In the genomic region with DNA sequence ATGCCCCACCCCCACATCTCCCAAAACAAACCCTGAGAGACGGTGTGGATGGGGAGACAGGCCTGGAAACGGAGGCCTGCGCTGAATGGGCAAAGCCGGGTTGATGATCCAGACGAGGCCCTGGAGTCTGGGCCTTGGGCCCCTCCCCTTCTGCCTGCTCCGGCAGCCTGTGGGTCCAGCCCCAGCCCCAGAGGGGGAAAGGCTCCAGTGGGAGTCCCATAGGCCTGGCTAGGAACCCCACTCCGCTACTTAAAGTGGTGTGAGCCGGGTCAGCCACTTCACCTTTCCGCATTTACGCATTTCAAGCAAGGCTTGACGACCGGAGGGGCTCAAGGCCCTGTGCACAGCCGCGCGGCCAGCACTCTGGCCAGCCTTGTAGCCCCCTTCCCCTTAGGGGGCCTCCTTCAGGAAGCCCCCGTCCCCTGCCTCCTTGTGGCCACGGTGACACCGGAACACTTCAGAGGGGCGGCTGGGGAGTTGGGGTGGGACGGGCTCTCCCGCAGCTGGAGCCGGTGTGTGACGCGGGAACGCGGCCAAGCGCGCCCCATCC, we compare ENCODE assay signal across 8 cellular contexts. TPM values are rescaled to one million over a fixed set of nuclear protein-coding genes. Genes with fewer than 3 reads are reported as not detected.
A peak's percentile ranks its signal among the peaks of the same experiment; 100 is the strongest.
DNase-seq lines count a peak whose midpoint lies in the region; ATAC-seq and TF ChIP-seq lines count a peak whose summit lies in the region.

No MANE protein-coding gene starts in this region.

- no peaks in the 10 kb centered on the region for H3K9me3 ChIP-seq in Peyer's patch
- H3K9me3 ChIP-seq in smooth muscle cell (replicated peaks; ENCODE audit: low read depth) = no peaks in the 10 kb centered on the region

- no peak for TF ChIP-seq POLR2A in Peyer's patch (IDR thresholded peaks at IDR 0.05)

- no peaks in the 10 kb centered on the region for H3K36me3 ChIP-seq in Peyer's patch
- H3K36me3 ChIP-seq in smooth muscle cell (ENCODE audit: low read depth) = no peaks in the 10 kb centered on the region

- H3K4me1 ChIP-seq in Peyer's patch (peaks cover 0 to 66% (median 15%) of the 10 kb centered on the region in 4 donors), smooth muscle cell (ENCODE audit: low read depth) (peaks cover 31% of the 10 kb centered on the region)

- peak overlapping the region; percentile 94 for H3K4me2 ChIP-seq in smooth muscle cell

- peak overlapping the region; percentile 84 for H2AFZ ChIP-seq in smooth muscle cell (ENCODE audit: low read depth)

- DNase-seq in Peyer's patch = no peak
- peak; percentile 61 for DNase-seq in left ventricle myocardium superior
- no peak for DNase-seq in smooth muscle cell (lab: John Stamatoyannopoulos, UW; ENCODE audit: unreplicated experiment)
- no peak for DNase-seq in HCEC 1CT
- no peak for DNase-seq in stimulated activated CD4-positive, alpha-beta T cell treated with anti-CD3 and anti-CD28 coated beads, Interleukin-4, amount 100 ng/mL, for 1 hour

- 20% methylated on average over 28 of the region's 28 CpGs for WGBS in smooth muscle cell (ENCODE audit: low lambda C conversion rate)

- peaks cover 0 to 18% of the 10 kb centered on the region in 2 donors for H3K27me3 ChIP-seq in Peyer's patch
- H3K27me3 ChIP-seq in smooth muscle cell (ENCODE audit: low read depth) = no peaks in the 10 kb centered on the region

- intact Hi-C loops in left ventricle myocardium superior (cut with micrococcal nuclease) = no loop called here

- ATAC-seq in left ventricle myocardium superior (peak; percentile 7), HG02610 (IDR thresholded peaks at IDR 0.05; ENCODE audit: unreplicated experiment) (no peak), HG03039 (IDR thresholded peaks at IDR 0.05; ENCODE audit: unreplicated experiment) (no peak)

- no peaks in the 10 kb centered on the region for H3F3A ChIP-seq in smooth muscle cell (ENCODE audit: low read depth)

- H3K9ac ChIP-seq in smooth muscle cell (ENCODE audit: low read depth) = no peak overlapping the region

- H3K4me3 ChIP-seq in GM12875 (ENCODE audit: low read depth, low read length) (peak overlapping the region; percentile 75), Peyer's patch (peak overlapping the region; percentile 51 to 63 (median 54)), smooth muscle cell (peak overlapping the region; percentile 66)

- H4K20me1 ChIP-seq in smooth muscle cell (ENCODE audit: low read depth) = peaks cover 33% of the 10 kb centered on the region

- H3K27ac ChIP-seq in Peyer's patch (peak overlapping the region; percentile 77 to 95 (median 86)), smooth muscle cell (ENCODE audit: low read depth) (peak overlapping the region; percentile 66)

- H3K79me2 ChIP-seq in smooth muscle cell (ENCODE audit: low read depth) = peaks cover 6% of the 10 kb centered on the region

- TF ChIP-seq CTCF in GM12875 (IDR thresholded peaks at IDR 0.05; ENCODE audit: borderline replicate concordance, insufficient read depth, low read depth, low read length) = no peak
- no peak for TF ChIP-seq CTCF in Peyer's patch (IDR thresholded peaks at IDR 0.05)
- TF ChIP-seq CTCF in smooth muscle cell (IDR thresholded peaks at IDR 0.05; ENCODE audit: borderline replicate concordance, insufficient read depth, poor library complexity, severe bottlenecking) = no peak

RNA-seq across cellular contexts. Expression of gene TNFAIP2, which starts 0.6 kb away (rescaled TPM):
- total RNA-seq in Peyer's patch (10 to 100 TPM; 10.5 to 94.9 (median 31.1) TPM), left ventricle myocardium superior (50.5 TPM), smooth muscle cell (35.7 and 46.5 TPM in 2 replicates)
- polyA plus RNA-seq in smooth muscle cell = 57.7 and 76.5 TPM in 2 replicates

RNA-seq across cellular contexts. Expression of gene EXOC3L4, which starts 28.1 kb away (rescaled TPM):
- 10 to 100 TPM; 20.6 to 69.5 (median 34.1) TPM for total RNA-seq in Peyer's patch
- total RNA-seq in left ventricle myocardium superior = 0.42 TPM
- total RNA-seq in smooth muscle cell = not detected in 2 replicates
- polyA plus RNA-seq in smooth muscle cell = not detected in 2 replicates

RNA-seq across cellular contexts. Expression of gene LBHD2, which starts 38.6 kb away (rescaled TPM):
- total RNA-seq in Peyer's patch = not detected
- total RNA-seq in left ventricle myocardium superior = not detected
- not detected in 2 replicates for total RNA-seq in smooth muscle cell
- polyA plus RNA-seq in smooth muscle cell = not detected in 2 replicates

Comparison
In these comparisons a context has a peak if more than half of its experiments do, and no peak if none do; other contexts are left out.
1. RNA of gene EXOC3L4, which starts 28.1 kb away (total RNA-seq): 20.6 to 69.5 TPM in Peyer's patch; 0.42 TPM in left ventricle myocardium superior (single experiment) and not detected in smooth muscle cell; every median in the first group is over 10 times any median in the second.
2. Peak in every context shown above with its lines, with median percentiles within 50 percentile points of each other: H3K4me3 ChIP-seq.